In the genomic region with DNA sequence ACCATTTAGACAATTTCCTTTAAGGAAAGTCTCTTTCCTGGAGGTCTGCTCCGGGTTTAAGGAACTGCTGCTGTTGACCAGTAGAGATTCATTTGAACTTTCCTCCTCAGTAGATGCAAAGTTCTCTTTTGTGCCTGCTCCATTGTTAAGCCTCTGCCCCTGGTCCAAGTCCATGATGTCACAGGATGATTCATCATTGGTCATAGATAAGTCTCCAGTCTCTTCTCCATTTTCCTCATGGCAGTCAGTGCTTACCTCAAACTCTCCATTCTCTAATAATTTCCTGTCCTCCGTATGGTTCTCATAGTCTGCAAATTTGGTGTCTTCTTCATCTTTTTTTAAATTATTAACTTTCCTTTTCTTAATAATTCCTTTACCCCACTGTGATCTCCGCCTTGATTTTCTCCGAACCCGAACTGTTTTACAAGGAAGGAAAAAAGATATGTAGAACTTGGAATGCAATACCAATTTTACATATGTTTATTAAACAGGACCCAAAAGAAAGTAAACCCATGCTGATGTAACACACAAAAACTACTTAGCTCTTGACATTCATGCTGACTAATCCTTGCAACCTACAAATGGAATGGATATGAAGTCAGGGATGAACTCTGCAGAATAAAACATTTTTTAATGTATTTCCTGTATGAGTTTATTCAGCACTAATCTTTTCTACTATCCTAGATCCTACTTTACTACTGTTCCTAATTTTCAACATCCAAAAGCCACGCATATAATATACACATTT, we compare ENCODE assay signal across 1 cellular context.
TF ChIP-seq lines count a peak whose summit lies in the region.

No MANE protein-coding gene starts in this region.

TF ChIP-seq in HCT116, 20 proteins besides CTCF, POLR2A, EP300 and RAD21 (continued from another document):
- no peak for TF ChIP-seq ZFX (IDR thresholded peaks at IDR 0.05)
- TF ChIP-seq, protein P1, sequence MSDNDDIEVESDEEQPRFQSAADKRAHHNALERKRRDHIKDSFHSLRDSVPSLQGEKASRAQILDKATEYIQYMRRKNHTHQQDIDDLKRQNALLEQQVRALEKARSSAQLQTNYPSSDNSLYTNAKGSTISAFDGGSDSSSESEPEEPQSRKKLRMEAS (IDR thresholded peaks at IDR 0.05): 0 out of 2 replicates have a peak, but pooled peaks have one; percentile 2
- TF ChIP-seq YY1 (IDR thresholded peaks at IDR 0.05; ENCODE audit: extremely low read depth, insufficient replicate concordance, low read depth, low read length): peak; percentile 32
- TF ChIP-seq, protein P2, sequence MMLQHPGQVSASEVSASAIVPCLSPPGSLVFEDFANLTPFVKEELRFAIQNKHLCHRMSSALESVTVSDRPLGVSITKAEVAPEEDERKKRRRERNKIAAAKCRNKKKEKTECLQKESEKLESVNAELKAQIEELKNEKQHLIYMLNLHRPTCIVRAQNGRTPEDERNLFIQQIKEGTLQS (IDR thresholded peaks at IDR 0.05): peak; percentile 40; the same call in 1 of the 2 replicates
- no peak for TF ChIP-seq EZH2 (IDR thresholded peaks at IDR 0.05)
- 0 out of 2 replicates have a peak, but pooled peaks have one; percentile 18 for TF ChIP-seq CBX3 (IDR thresholded peaks at IDR 0.05; ENCODE audit: low read depth)
